In genomic region chr4:171846232-171846631, GRCh38 we compare ENCODE assay signal across 8 cellular contexts. TPM values are rescaled to one million over a fixed set of nuclear protein-coding genes. Genes with fewer than 3 reads are reported as not detected.
DNase-seq lines count a peak whose midpoint lies in the region; ATAC-seq and TF ChIP-seq lines count a peak whose summit lies in the region.

No MANE protein-coding gene starts in this region.

- intact Hi-C loops in ascending aorta (cut with DNase I) = no loop called here

- H3K36me3 ChIP-seq in GM06990 (ENCODE audit: control insufficient read depth, insufficient read depth, low read length) (no peaks in the 10 kb centered on the region), HAP-1 (replicated peaks) (no peaks in the 10 kb centered on the region), Loucy (ENCODE audit: insufficient read depth, low read length) (no peaks in the 10 kb centered on the region), ascending aorta (no peaks in the 10 kb centered on the region)

- H3K27me3 ChIP-seq in GM06990 (replicated peaks; ENCODE audit: control insufficient read depth, insufficient read depth, low read length) (no peaks in the 10 kb centered on the region), HAP-1 (ENCODE audit: low read depth) (no peaks in the 10 kb centered on the region; the same call in 1 of the 2 replicates), Loucy (ENCODE audit: insufficient read depth, low read length, poor library complexity, severe bottlenecking) (no peaks in the 10 kb centered on the region), ascending aorta (no peaks in the 10 kb centered on the region)

- H2AFZ ChIP-seq in Loucy (ENCODE audit: low read length) = no peak overlapping the region

- H3K4me1 ChIP-seq in HAP-1 (no peaks in the 10 kb centered on the region), Loucy (ENCODE audit: insufficient read depth, low read length, poor library complexity, severe bottlenecking) (no peaks in the 10 kb centered on the region), ascending aorta (no peaks in the 10 kb centered on the region)

- H4K20me1 ChIP-seq in Loucy (ENCODE audit: insufficient read depth, low read length, poor library complexity, severe bottlenecking) = no peaks in the 10 kb centered on the region

- no peak for ATAC-seq in GM21825 (IDR thresholded peaks at IDR 0.05; ENCODE audit: unreplicated experiment)

- no peaks in the 10 kb centered on the region for H3K79me2 ChIP-seq in Loucy (ENCODE audit: insufficient read depth, low read length)

- TF ChIP-seq CTCF in GM06990 (IDR thresholded peaks at IDR 0.05; ENCODE audit: insufficient read depth, low read length, poor library complexity, severe bottlenecking) (peak; percentile 84), Loucy (conservative IDR thresholded peaks at IDR 0.05; ENCODE audit: low read length) (peak; percentile 82), ascending aorta (IDR thresholded peaks at IDR 0.05) (no peak)

- DNase-seq in A172 (ENCODE audit: low spot score) = peak; percentile 53
- no peak for DNase-seq in GM06990 (ENCODE audit: extremely low read depth, insufficient read length)
- peak; percentile 50 to 87 for DNase-seq in HAP-1 (ENCODE audit: low spot score in 2 of 2)
- peak; percentile 3 for DNase-seq in SKM-1 (lab: John Stamatoyannopoulos, UW; ENCODE audit: unreplicated experiment)
- peak; percentile 25 for DNase-seq in iPS DF 19.7 (ENCODE audit: low read depth, low spot score)
- DNase-seq in ascending aorta (ENCODE audit: low spot score in 2 of 2) = no peak

- no peak overlapping the region for H3K27ac ChIP-seq in ascending aorta

- no peaks in the 10 kb centered on the region for H3F3A ChIP-seq in Loucy (ENCODE audit: low read depth)

- H3K9me3 ChIP-seq in HAP-1 (no peaks in the 10 kb centered on the region), Loucy (ENCODE audit: insufficient read depth, low read depth, low read length) (no peaks in the 10 kb centered on the region), ascending aorta (no peaks in the 10 kb centered on the region)

- H3K9me2 ChIP-seq in Loucy (replicated peaks; ENCODE audit: low read depth, low read length) = no peaks in the 10 kb centered on the region

- no peak overlapping the region for H3K4me3 ChIP-seq in GM06990 (replicated peaks; ENCODE audit: low read depth, low read length)
- H3K4me3 ChIP-seq in HAP-1 = no peak overlapping the region
- H3K4me3 ChIP-seq in Loucy (ENCODE audit: low read length, poor library complexity, severe bottlenecking) = no peak overlapping the region
- H3K4me3 ChIP-seq in ascending aorta = no peak overlapping the region

- in situ Hi-C loops in HAP-1 (cut with MboI; ENCODE audit: low sequenced_read_pairs) = no loop called here

- H3K9ac ChIP-seq in Loucy (ENCODE audit: low read depth, low read length, poor library complexity, severe bottlenecking) = no peak overlapping the region

- H3K4me2 ChIP-seq in Loucy (ENCODE audit: low read depth, low read length, poor library complexity, severe bottlenecking) = no peak overlapping the region

RNA-seq across cellular contexts. Expression of gene GALNTL6, which starts 33.0 kb away (rescaled TPM):
- total RNA-seq in A172 (2014; rRNA removed; shearing (Covaris generic)) = not detected in 2 replicates
- not detected for total RNA-seq in ascending aorta

Comparison
In these comparisons a context has a peak if more than half of its experiments do, and no peak if none do; other contexts are left out.
1. DNase-seq: peak in A172 (single experiment), HAP-1 (2 of 2), SKM-1 (single experiment) and iPS DF 19.7 (single experiment); none in GM06990 (single experiment) and ascending aorta (0 of 2).
2. CTCF ChIP-seq: peak in GM06990 (single experiment) and Loucy (single experiment); none in ascending aorta (0 of 3).